ENCODE assay signal across 14 cellular contexts in the genomic region with DNA sequence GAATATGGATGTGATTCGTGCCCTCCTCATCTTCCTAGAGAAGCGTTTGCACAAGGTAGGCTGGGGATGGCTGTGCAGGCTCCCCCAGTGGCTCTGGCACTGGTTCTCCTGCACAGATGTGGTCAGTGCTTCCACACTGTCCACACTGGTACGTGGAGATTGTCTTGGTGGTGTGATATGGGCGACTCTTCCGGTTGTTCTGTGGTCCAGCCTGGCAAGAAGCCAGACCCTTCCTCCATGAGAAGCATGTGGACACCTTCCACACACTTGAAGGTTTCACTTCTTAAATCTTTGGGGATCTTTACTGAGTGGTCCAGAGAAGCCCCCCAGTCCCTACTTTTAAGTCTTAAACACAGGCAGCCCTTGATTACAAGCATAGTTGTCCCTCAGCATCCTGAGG. TPM values are rescaled to one million over a fixed set of nuclear protein-coding genes. Genes with fewer than 3 reads are reported as not detected.
DNase-seq lines count a peak whose midpoint lies in the region; ATAC-seq and TF ChIP-seq lines count a peak whose summit lies in the region.
"Had no signal": no experiment of that assay in that cellular context is flagged by ENCODE, and none has a peak within 500 bp of the region (broad histone marks: within the 10 kb centered on the region; RNA-seq: fewer than 3 reads in every experiment).

No MANE protein-coding gene starts in this region.

- peaks cover 50% of the 10 kb centered on the region for H4K20me1 ChIP-seq in BLaER1

- no peak overlapping the region for H3K4me3 Mint-ChIP-seq in CD8-positive, alpha-beta T cell
- H3K4me3 Mint-ChIP-seq in activated naive CD8-positive, alpha-beta T cell treated with anti-CD3 and anti-CD28 coated beads for 36 hours = no peak overlapping the region
- peak overlapping the region; percentile 8 for H3K4me3 Mint-ChIP-seq in natural killer cell treated with Interleukin-12 subunit alpha and Interleukin-12 subunit beta and Interleukin-15 and Interleukin-18, amount 100 ng/mL, for 72 hours
- no peak overlapping the region for H3K4me3 Mint-ChIP-seq in stimulated activated memory B cell treated with anti-CD40 and anti-IgM and Interleukin-4, amounts not matched to agents 10 μg/mL and 1 μg/mL and 100 μg/mL, for 72 hours

- H3K4me2 ChIP-seq in BLaER1 = peak overlapping the region; percentile 99

- POLR2A ChIA-PET in CD8-positive, alpha-beta T cell (lab: Charles Lee) = no interaction called here

- H3K9me3 Mint-ChIP-seq in CD8-positive, alpha-beta T cell = no peaks in the 10 kb centered on the region
- H3K9me3 Mint-ChIP-seq in activated naive CD8-positive, alpha-beta T cell treated with anti-CD3 and anti-CD28 coated beads for 36 hours = no peaks in the 10 kb centered on the region
- no peaks in the 10 kb centered on the region for H3K9me3 Mint-ChIP-seq in natural killer cell treated with Interleukin-12 subunit alpha and Interleukin-12 subunit beta and Interleukin-15 and Interleukin-18, amount 100 ng/mL, for 72 hours
- no peaks in the 10 kb centered on the region for H3K9me3 Mint-ChIP-seq in stimulated activated memory B cell treated with anti-CD40 and anti-IgM and Interleukin-4, amounts not matched to agents 10 μg/mL and 1 μg/mL and 100 μg/mL, for 72 hours

- no peaks in the 10 kb centered on the region for H3K27me3 Mint-ChIP-seq in CD8-positive, alpha-beta T cell (ENCODE audit: low read depth)
- H3K27me3 Mint-ChIP-seq in activated naive CD8-positive, alpha-beta T cell treated with anti-CD3 and anti-CD28 coated beads for 36 hours = no peaks in the 10 kb centered on the region
- no peaks in the 10 kb centered on the region for H3K27me3 Mint-ChIP-seq in natural killer cell treated with Interleukin-12 subunit alpha and Interleukin-12 subunit beta and Interleukin-15 and Interleukin-18, amount 100 ng/mL, for 72 hours
- H3K27me3 Mint-ChIP-seq in stimulated activated memory B cell treated with anti-CD40 and anti-IgM and Interleukin-4, amounts not matched to agents 10 μg/mL and 1 μg/mL and 100 μg/mL, for 72 hours = no peaks in the 10 kb centered on the region

- H3K27ac ChIP-seq in BLaER1 = no peak overlapping the region
- H3K27ac ChIP-seq in CD8-positive, alpha-beta T cell (ENCODE audit: low read depth, low read length) = no peak overlapping the region
- H3K27ac ChIP-seq: C4-2B, foreskin keratinocyte, psoas muscle had no signal

- peaks cover 81% of the 10 kb centered on the region for H3K36me3 Mint-ChIP-seq in CD8-positive, alpha-beta T cell
- peaks cover 36% of the 10 kb centered on the region for H3K36me3 Mint-ChIP-seq in activated naive CD8-positive, alpha-beta T cell treated with anti-CD3 and anti-CD28 coated beads for 36 hours
- no peaks in the 10 kb centered on the region for H3K36me3 Mint-ChIP-seq in natural killer cell treated with Interleukin-12 subunit alpha and Interleukin-12 subunit beta and Interleukin-15 and Interleukin-18, amount 100 ng/mL, for 72 hours
- peaks cover 35% of the 10 kb centered on the region for H3K36me3 Mint-ChIP-seq in stimulated activated memory B cell treated with anti-CD40 and anti-IgM and Interleukin-4, amounts not matched to agents 10 μg/mL and 1 μg/mL and 100 μg/mL, for 72 hours

- no peak overlapping the region for H3K4me3 ChIP-seq in BLaER1
- H3K4me3 ChIP-seq in CD8-positive, alpha-beta T cell (ENCODE audit: low read depth, low read length) = no peak overlapping the region
- H3K4me3 ChIP-seq: psoas muscle, SJCRH30, uterus had no signal

- no peak for TF ChIP-seq CTCF in CD8-positive, alpha-beta T cell (IDR thresholded peaks at IDR 0.05)

- H3K36me3 ChIP-seq in BLaER1 = peaks cover 70% of the 10 kb centered on the region
- H3K36me3 ChIP-seq in CD8-positive, alpha-beta T cell (ENCODE audit: insufficient read depth, low read length) = peaks cover 57% of the 10 kb centered on the region
- H3K36me3 ChIP-seq: uterus had no signal

- H3K4me1 ChIP-seq in BLaER1 = peaks cover 24% of the 10 kb centered on the region
- H3K4me1 ChIP-seq in CD8-positive, alpha-beta T cell (ENCODE audit: insufficient read depth, low read length) = peaks cover 20% of the 10 kb centered on the region
- H3K4me1 ChIP-seq: foreskin keratinocyte had no signal

- CTCF ChIA-PET in CD8-positive, alpha-beta T cell (lab: Charles Lee) = interaction anchor here (0.5 to 1.9 kb wide), 3 partner anchors 10 to 20 kb away, joined by 3 to 6 read pairs (median 5); no protein-coding TSS in a partner anchor

- no peak for ATAC-seq in CD8-positive, alpha-beta T cell
- no peak for ATAC-seq in natural killer cell treated with Interleukin-12 subunit alpha and Interleukin-12 subunit beta and Interleukin-15 and Interleukin-18, amount 100 ng/mL, for 72 hours
- ATAC-seq in stimulated activated memory B cell treated with anti-CD40 and anti-IgM and Interleukin-4, amounts not matched to agents 10 μg/mL and 1 μg/mL and 100 μg/mL, for 72 hours = no peak
- ATAC-seq: foreskin keratinocyte, psoas muscle had no signal

- H3K9me3 ChIP-seq in BLaER1 = no peaks in the 10 kb centered on the region
- H3K9me3 ChIP-seq in CD8-positive, alpha-beta T cell (ENCODE audit: low read length) = no peaks in the 10 kb centered on the region
- H3K9me3 ChIP-seq: psoas muscle, SJCRH30, uterus had no signal

- peaks cover 24% of the 10 kb centered on the region for H3K4me1 Mint-ChIP-seq in CD8-positive, alpha-beta T cell (ENCODE audit: low read depth)
- peaks cover 15% of the 10 kb centered on the region for H3K4me1 Mint-ChIP-seq in activated naive CD8-positive, alpha-beta T cell treated with anti-CD3 and anti-CD28 coated beads for 36 hours
- H3K4me1 Mint-ChIP-seq in natural killer cell treated with Interleukin-12 subunit alpha and Interleukin-12 subunit beta and Interleukin-15 and Interleukin-18, amount 100 ng/mL, for 72 hours (ENCODE audit: low read depth in 2 of 2) = peaks cover 21 to 24% of the 10 kb centered on the region in 2 donors
- peaks cover 29% of the 10 kb centered on the region for H3K4me1 Mint-ChIP-seq in stimulated activated memory B cell treated with anti-CD40 and anti-IgM and Interleukin-4, amounts not matched to agents 10 μg/mL and 1 μg/mL and 100 μg/mL, for 72 hours

- H3K27ac Mint-ChIP-seq in CD8-positive, alpha-beta T cell = peak overlapping the region; percentile 45
- peak overlapping the region; percentile 58 for H3K27ac Mint-ChIP-seq in activated naive CD8-positive, alpha-beta T cell treated with anti-CD3 and anti-CD28 coated beads for 36 hours
- H3K27ac Mint-ChIP-seq in natural killer cell treated with Interleukin-12 subunit alpha and Interleukin-12 subunit beta and Interleukin-15 and Interleukin-18, amount 100 ng/mL, for 72 hours = peak overlapping the region in 1 of 2 donors; percentile 23
- no peak overlapping the region for H3K27ac Mint-ChIP-seq in stimulated activated memory B cell treated with anti-CD40 and anti-IgM and Interleukin-4, amounts not matched to agents 10 μg/mL and 1 μg/mL and 100 μg/mL, for 72 hours

- H3K9ac ChIP-seq in BLaER1 = peak overlapping the region; percentile 98; the same call in 1 of the 2 replicates

- intact Hi-C loops in CD8-positive, alpha-beta T cell (cut with DNase I, micrococcal nuclease) = no loop called here

- DNase-seq in CD8-positive, alpha-beta T cell = peak in 1 of 7 experiments; percentile 2
- no peak for DNase-seq in activated naive CD8-positive, alpha-beta T cell treated with anti-CD3 and anti-CD28 coated beads for 36 hours
- no peak for DNase-seq in natural killer cell treated with Interleukin-12 subunit alpha and Interleukin-12 subunit beta and Interleukin-15 and Interleukin-18, amount 100 ng/mL, for 72 hours (ENCODE audit: low spot score)
- DNase-seq in UCSD-AML1 (lab: John Stamatoyannopoulos, UW; ENCODE audit: unreplicated experiment) (no peak), NCI-H2196 treated with DMSO at 0.1 percent for 48 hours (lab: John Stamatoyannopoulos, UW; ENCODE audit: unreplicated experiment) (no peak)
- DNase-seq: brain microvascular endothelial cell, foreskin keratinocyte, NCI-H2171, SJCRH30 had no signal

- no peaks in the 10 kb centered on the region for H3K27me3 ChIP-seq in BLaER1
- H3K27me3 ChIP-seq in CD8-positive, alpha-beta T cell (ENCODE audit: insufficient read depth, low read length) = no peaks in the 10 kb centered on the region
- H3K27me3 ChIP-seq: brain microvascular endothelial cell, foreskin keratinocyte, SJCRH30, uterus had no signal

RNA-seq across cellular contexts. Expression of gene RIC8A, which starts 3.8 kb away (rescaled TPM):
- 100 to 1,000 TPM; 165 to 176 TPM for total RNA-seq in CD8-positive, alpha-beta T cell
- total RNA-seq in activated naive CD8-positive, alpha-beta T cell treated with anti-CD3 and anti-CD28 coated beads for 36 hours = 100 to 1,000 TPM; 105 to 111 TPM
- total RNA-seq in natural killer cell treated with Interleukin-12 subunit alpha and Interleukin-12 subunit beta and Interleukin-15 and Interleukin-18, amount 100 ng/mL, for 72 hours = 100 to 1,000 TPM; 130 to 148 TPM

RNA-seq across cellular contexts. Expression of gene BET1L, which starts 4.1 kb away (rescaled TPM):
- total RNA-seq in CD8-positive, alpha-beta T cell = 10 to 100 TPM; 58.0 to 60.9 TPM
- 10 to 100 TPM; 44.0 to 45.5 TPM for total RNA-seq in activated naive CD8-positive, alpha-beta T cell treated with anti-CD3 and anti-CD28 coated beads for 36 hours
- 10 to 100 TPM; 43.6 to 51.4 TPM for total RNA-seq in natural killer cell treated with Interleukin-12 subunit alpha and Interleukin-12 subunit beta and Interleukin-15 and Interleukin-18, amount 100 ng/mL, for 72 hours

RNA-seq across cellular contexts. Expression of gene SCGB1C1, which starts 18.4 kb away (rescaled TPM):
- total RNA-seq in CD8-positive, alpha-beta T cell = not detected
- total RNA-seq in activated naive CD8-positive, alpha-beta T cell treated with anti-CD3 and anti-CD28 coated beads for 36 hours = not detected
- total RNA-seq in natural killer cell treated with Interleukin-12 subunit alpha and Interleukin-12 subunit beta and Interleukin-15 and Interleukin-18, amount 100 ng/mL, for 72 hours = not detected
- total RNA-seq: foreskin keratinocyte, psoas muscle, SJCRH30, uterus had no signal

RNA-seq across cellular contexts. Expression of gene SIRT3, which starts 24.8 kb away (rescaled TPM):
- total RNA-seq in CD8-positive, alpha-beta T cell = 10 to 100 TPM; 12.9 to 14.7 TPM
- total RNA-seq in activated naive CD8-positive, alpha-beta T cell treated with anti-CD3 and anti-CD28 coated beads for 36 hours = 10 to 100 TPM; 18.6 to 20.5 TPM
- 10 to 100 TPM; 13.7 to 16.3 TPM for total RNA-seq in natural killer cell treated with Interleukin-12 subunit alpha and Interleukin-12 subunit beta and Interleukin-15 and Interleukin-18, amount 100 ng/mL, for 72 hours

RNA-seq across cellular contexts. Expression of gene PSMD13, which starts 25.5 kb away (rescaled TPM):
- total RNA-seq in CD8-positive, alpha-beta T cell = 10 to 100 TPM; 74.3 to 82.8 TPM
- total RNA-seq in activated naive CD8-positive, alpha-beta T cell treated with anti-CD3 and anti-CD28 coated beads for 36 hours = 100 to 1,000 TPM; 235 to 239 TPM
- total RNA-seq in natural killer cell treated with Interleukin-12 subunit alpha and Interleukin-12 subunit beta and Interleukin-15 and Interleukin-18, amount 100 ng/mL, for 72 hours = 100 to 1,000 TPM; 204 to 263 TPM
